Comparison of ENCODE assay signal across 1 cellular context in genomic region chr15:52018693-52019393, GRCh38.
A peak's percentile ranks its signal among the peaks of the same experiment; 100 is the strongest.
TF ChIP-seq lines count a peak whose summit lies in the region.

Gene MAPK6, plus strand, starts transcription at chr15:52019219. Its CDS starts 27,242 bp downstream, at chr15:52046461.

TF ChIP-seq in HEK293, 187 proteins besides CTCF, POLR2A, EP300 and RAD21 (continued from another document):
- TF ChIP-seq ZNF623 (tag by site-specific recombination; IDR thresholded peaks at IDR 0.05) (no peak), ZNF692 (tag by site-specific recombination; IDR thresholded peaks at IDR 0.05) (peak; percentile 32; the same call in 1 of the 2 replicates), KLF10 (tag by site-specific recombination; IDR thresholded peaks at IDR 0.05) (peak; percentile 90), ZNF394 (tag by site-specific recombination; IDR thresholded peaks at IDR 0.05; ENCODE audit: borderline replicate concordance) (peak; percentile 30; the same call in 1 of the 2 replicates), KLF9 (tag by site-specific recombination; IDR thresholded peaks at IDR 0.05; ENCODE audit: low read depth) (peak; percentile 96), ZNF341 (tag by site-specific recombination; IDR thresholded peaks at IDR 0.05; ENCODE audit: low read depth) (no peak), KLF8 (tag by site-specific recombination; IDR thresholded peaks at IDR 0.05) (peak; percentile 89; the same call in 1 of the 2 replicates), GLIS1 (tag by site-specific recombination; IDR thresholded peaks at IDR 0.05) (peak; percentile 39; the same call in 1 of the 2 replicates), ZNF157 (tag by site-specific recombination; IDR thresholded peaks at IDR 0.05) (no peak), ZNF366 (tag by site-specific recombination; conservative IDR thresholded peaks at IDR 0.05) (no peak), ZNF433 (tag by site-specific recombination; IDR thresholded peaks at IDR 0.05; ENCODE audit: low read depth) (no peak), ZBTB26 (tag by site-specific recombination; optimal IDR thresholded peaks at IDR 0.05) (peak; percentile 85), SP7 (tag by site-specific recombination; IDR thresholded peaks at IDR 0.05) (peak; percentile 76), ZNF830 (tag by site-specific recombination; IDR thresholded peaks at IDR 0.05; ENCODE audit: low read depth) (no peak), BCL6B (tag by site-specific recombination; IDR thresholded peaks at IDR 0.05) (no peak), HOXD13 (CRISPR knock-in tag; IDR thresholded peaks at IDR 0.05; ENCODE audit: borderline replicate concordance) (no peak), ZNF391 (tag by site-specific recombination; IDR thresholded peaks at IDR 0.05; ENCODE audit: borderline replicate concordance, low read depth) (peak; percentile 15; the same call in 1 of the 2 replicates), ZNF843 (tag by site-specific recombination; IDR thresholded peaks at IDR 0.05) (peak; percentile 51; the same call in 1 of the 2 replicates), ZSCAN30 (tag by site-specific recombination; IDR thresholded peaks at IDR 0.05) (peak; percentile 57; the same call in 1 of the 2 replicates), ZNF629 (tag by site-specific recombination; IDR thresholded peaks at IDR 0.05) (peak; percentile 81), ZNF580 (tag by site-specific recombination; IDR thresholded peaks at IDR 0.05) (no peak; the same call in 1 of the 2 replicates), ZXDB (tag by site-specific recombination; IDR thresholded peaks at IDR 0.05) (peak; percentile 98), KLF16 (tag by site-specific recombination; IDR thresholded peaks at IDR 0.05) (peak; percentile 80), INSM2 (tag by site-specific recombination; IDR thresholded peaks at IDR 0.05) (peak; percentile 63; the same call in 1 of the 2 replicates), ZNF785 (tag by site-specific recombination; IDR thresholded peaks at IDR 0.05) (no peak), ZNF426 (tag by site-specific recombination; IDR thresholded peaks at IDR 0.05) (no peak), ZNF571 (tag by site-specific recombination; IDR thresholded peaks at IDR 0.05) (no peak), ZNF211 (tag by site-specific recombination; IDR thresholded peaks at IDR 0.05; ENCODE audit: low read depth) (no peak), ZNF292 (tag by site-specific recombination; IDR thresholded peaks at IDR 0.05; ENCODE audit: borderline replicate concordance, low read depth) (no peak), ZNF16 (tag by site-specific recombination; IDR thresholded peaks at IDR 0.05; ENCODE audit: low read depth) (no peak), ZBTB17 (tag by site-specific recombination; IDR thresholded peaks at IDR 0.05) (peak; percentile 72), EGR2 (tag by site-specific recombination; IDR thresholded peaks at IDR 0.05; ENCODE audit: low read depth) (peak; percentile 87), ZNF626 (tag by site-specific recombination; IDR thresholded peaks at IDR 0.05) (no peak), ZFHX2 (tag by site-specific recombination; conservative IDR thresholded peaks at IDR 0.05) (peak; percentile 91), ZBTB21 (tag by site-specific recombination; IDR thresholded peaks at IDR 0.05) (peak; percentile 45; the same call in 1 of the 2 replicates), ZBTB1 (tag by site-specific recombination; IDR thresholded peaks at IDR 0.05) (0 out of 2 replicates have a peak, but pooled peaks have one; percentile 67), ZNF768 (tag by site-specific recombination; IDR thresholded peaks at IDR 0.05) (no peak), SP3 (tag by site-specific recombination; IDR thresholded peaks at IDR 0.05) (peak; percentile 82), ZNF76 (tag by site-specific recombination; IDR thresholded peaks at IDR 0.05; ENCODE audit: borderline replicate concordance, low read depth) (no peak), ZNF24 (tag by site-specific recombination; IDR thresholded peaks at IDR 0.05) (peak; percentile 73), YY2 (tag by site-specific recombination; IDR thresholded peaks at IDR 0.05) (peak; percentile 76), ZNF354C (tag by site-specific recombination; IDR thresholded peaks at IDR 0.05; ENCODE audit: borderline replicate concordance, low read depth) (no peak), ZNF658 (tag by site-specific recombination; IDR thresholded peaks at IDR 0.05) (no peak), OSR2 (tag by site-specific recombination; IDR thresholded peaks at IDR 0.05) (no peak), ZBTB8A (tag by site-specific recombination; IDR thresholded peaks at IDR 0.05) (peak; percentile 98), ZIC2 (tag by site-specific recombination; IDR thresholded peaks at IDR 0.05) (peak; percentile 73), ZNF335 (tag by site-specific recombination; conservative IDR thresholded peaks at IDR 0.05) (peak; percentile 87), TCF7L2 (IDR thresholded peaks at IDR 0.05; ENCODE audit: borderline replicate concordance, low read depth, low read length) (no peak), ZNF449 (tag by site-specific recombination; IDR thresholded peaks at IDR 0.05) (peak; percentile 43; the same call in 1 of the 2 replicates), ZNF664 (tag by site-specific recombination; IDR thresholded peaks at IDR 0.05) (peak; percentile 99), ZNF600 (tag by site-specific recombination; IDR thresholded peaks at IDR 0.05) (peak; percentile 55; the same call in 1 of the 2 replicates), PATZ1 (tag by site-specific recombination; IDR thresholded peaks at IDR 0.05) (peak; percentile 81), ZBTB7A (tag by site-specific recombination; IDR thresholded peaks at IDR 0.05; ENCODE audit: low read depth) (0 out of 2 replicates have a peak, but pooled peaks have one; percentile 14), ZNF19 (tag by site-specific recombination; IDR thresholded peaks at IDR 0.05; ENCODE audit: low read depth) (no peak), SP2 (tag by site-specific recombination; IDR thresholded peaks at IDR 0.05) (peak; percentile 78), ZNF777 (tag by site-specific recombination; IDR thresholded peaks at IDR 0.05; ENCODE audit: borderline replicate concordance) (no peak), ZBTB11 (tag by site-specific recombination; conservative IDR thresholded peaks at IDR 0.05; ENCODE audit: low read depth) (no peak), ZEB2 (tag by site-specific recombination; IDR thresholded peaks at IDR 0.05) (peak; percentile 34), ZNF501 (tag by site-specific recombination; IDR thresholded peaks at IDR 0.05) (peak; percentile 54; the same call in 1 of the 2 replicates), ZSCAN16 (tag by site-specific recombination; IDR thresholded peaks at IDR 0.05) (0 out of 2 replicates have a peak, but pooled peaks have one; percentile 30)
